1 cellular context compared by ENCODE assay signal in genomic region chr16:55830658-55831294, GRCh38.
A peak's percentile ranks its signal among the peaks of the same experiment; 100 is the strongest.
TF ChIP-seq lines count a peak whose summit lies in the region.

No MANE protein-coding gene starts in this region.

TF ChIP-seq in HepG2, 621 proteins besides CTCF, POLR2A, EP300 and RAD21:
- TF ChIP-seq ZNF512 (CRISPR knock-in tag; IDR thresholded peaks at IDR 0.05) (peak; percentile 70; the same call in 1 of the 2 replicates), U2AF2 (IDR thresholded peaks at IDR 0.05; ENCODE audit: low read depth, low read length) (0 out of 2 replicates have a peak, but pooled peaks have one; percentile 82), GMEB1 (CRISPR knock-in tag; IDR thresholded peaks at IDR 0.05; ENCODE audit: borderline replicate concordance) (no peak)
